8 cellular contexts compared by ENCODE assay signal in genomic region chr7:69932034-69932628, GRCh38.
DNase-seq lines count a peak whose midpoint lies in the region; ATAC-seq and TF ChIP-seq lines count a peak whose summit lies in the region.

No MANE protein-coding gene starts in this region.

- H3K27me3 Mint-ChIP-seq in type B pancreatic cell, result no peaks in the 10 kb centered on the region

- peaks cover 20% of the 10 kb centered on the region for H3K4me1 Mint-ChIP-seq in type B pancreatic cell (ENCODE audit: unreplicated experiment)

- peak; percentile 83 for TF ChIP-seq CTCF in type B pancreatic cell (conservative IDR thresholded peaks at IDR 0.05)

- H3K4me3 Mint-ChIP-seq in type B pancreatic cell, result no peak overlapping the region

- no peak overlapping the region for H3K27ac Mint-ChIP-seq in type B pancreatic cell

- DNase-seq in DMS53 treated with DMSO at 0.1 percent for 48 hours (lab: John Stamatoyannopoulos, UW; ENCODE audit: unreplicated experiment) (peak; percentile 48), NCI-H1105 (lab: John Stamatoyannopoulos, UW) (peak; percentile 25), amniotic epithelial cell (ENCODE audit: low read depth) (peak; percentile 0), islet precursor cell (peak; percentile 60), type B pancreatic cell (ENCODE audit: extremely low spot score, unreplicated experiment) (no peak)

- no peak for ATAC-seq in HG03460 (IDR thresholded peaks at IDR 0.05; ENCODE audit: unreplicated experiment)
- no peak for ATAC-seq in HG03039 (IDR thresholded peaks at IDR 0.05; ENCODE audit: unreplicated experiment)
- ATAC-seq in GM18870 (IDR thresholded peaks at IDR 0.05; ENCODE audit: unreplicated experiment), result no peak

- H3K9me3 Mint-ChIP-seq in type B pancreatic cell, result no peaks in the 10 kb centered on the region

- H3K36me3 Mint-ChIP-seq in type B pancreatic cell, result no peaks in the 10 kb centered on the region
